In the genomic region with DNA sequence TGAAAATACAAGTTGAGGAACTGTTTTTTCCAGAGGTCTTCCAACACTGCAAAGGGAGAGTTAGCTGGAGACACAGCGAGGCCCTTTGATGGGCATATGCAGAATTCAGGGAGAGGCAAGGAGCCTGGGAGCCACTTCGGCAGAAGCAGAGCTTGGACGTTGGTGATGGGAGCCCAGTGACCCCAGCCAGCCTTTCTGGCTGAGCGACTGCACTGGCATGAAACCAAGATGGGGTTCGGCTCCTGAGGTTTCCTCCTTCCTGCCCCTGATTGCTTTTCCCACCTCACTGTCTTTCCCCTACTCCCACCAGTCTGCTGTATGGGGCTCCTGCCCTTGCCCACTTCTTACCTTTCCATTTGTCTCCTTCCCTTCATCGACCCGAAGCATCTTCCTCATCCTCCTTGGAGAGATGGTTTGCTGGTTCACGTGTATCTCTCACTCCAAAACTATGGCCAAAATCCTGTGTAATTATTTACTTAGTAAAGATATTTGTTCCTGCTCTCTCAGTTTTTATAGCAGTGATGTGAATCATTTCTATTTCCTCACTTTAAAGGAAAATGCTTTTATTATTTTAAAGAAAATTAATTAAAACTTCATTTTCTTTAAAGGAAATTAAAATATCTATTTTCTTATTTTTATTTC, we compare ENCODE assay signal across 22 cellular contexts.
A peak's percentile ranks its signal among the peaks of the same experiment; 100 is the strongest.
DNase-seq lines count a peak whose midpoint lies in the region; ATAC-seq and TF ChIP-seq lines count a peak whose summit lies in the region.
"Had no signal": no experiment of that assay in that cellular context is flagged by ENCODE, and none has a peak within 500 bp of the region (broad histone marks: within the 10 kb centered on the region; RNA-seq: fewer than 3 reads in every experiment).

No MANE protein-coding gene starts in this region.

- H3K27me3 Mint-ChIP-seq in activated CD4-positive, alpha-beta T cell treated with anti-CD3 and anti-CD28 coated beads, Interleukin-2, amount 10 ng/mL, durations not matched to agents 24 days and 14 days, result no peaks in the 10 kb centered on the region
- H3K27me3 Mint-ChIP-seq in activated CD4-positive, alpha-beta T cell treated with anti-CD3 and anti-CD28 coated beads for 36 hours, result no peaks in the 10 kb centered on the region
- no peaks in the 10 kb centered on the region for H3K27me3 Mint-ChIP-seq in T-cell
- no peaks in the 10 kb centered on the region for H3K27me3 Mint-ChIP-seq in nephron (ENCODE audit: low read depth)

- CTCF ChIA-PET in activated CD4-positive, alpha-beta T cell treated with anti-CD3 and anti-CD28 coated beads for 36 hours (lab: Charles Lee), result interaction anchor here (0.8 kb wide), 1 partner anchor 27 kb away, joined by 3 read pairs; no protein-coding TSS in a partner anchor
- CTCF ChIA-PET in T-cell (lab: Charles Lee), result no interaction called here

- H3K4me1 Mint-ChIP-seq in activated CD4-positive, alpha-beta T cell treated with anti-CD3 and anti-CD28 coated beads, Interleukin-2, amount 10 ng/mL, durations not matched to agents 24 days and 14 days, result peaks cover 60% of the 10 kb centered on the region
- H3K4me1 Mint-ChIP-seq in activated CD4-positive, alpha-beta T cell treated with anti-CD3 and anti-CD28 coated beads for 36 hours, result peaks cover 58% of the 10 kb centered on the region
- H3K4me1 Mint-ChIP-seq in T-cell (peaks cover 53 to 74% (median 58%) of the 10 kb centered on the region in 3 donors), nephron (peaks cover 25% of the 10 kb centered on the region)

- H3K36me3 Mint-ChIP-seq in activated CD4-positive, alpha-beta T cell treated with anti-CD3 and anti-CD28 coated beads, Interleukin-2, amount 10 ng/mL, durations not matched to agents 24 days and 14 days (ENCODE audit: low read depth), result peaks cover 75% of the 10 kb centered on the region
- H3K36me3 Mint-ChIP-seq in activated CD4-positive, alpha-beta T cell treated with anti-CD3 and anti-CD28 coated beads for 36 hours (ENCODE audit: low read depth), result peaks cover 74% of the 10 kb centered on the region
- H3K36me3 Mint-ChIP-seq in T-cell (peaks cover 75% of the 10 kb centered on the region), nephron (ENCODE audit: low read depth) (peaks cover 63% of the 10 kb centered on the region)

- DNase-seq in activated CD4-positive, alpha-beta T cell treated with anti-CD3 and anti-CD28 coated beads, Interleukin-2, amount 10 ng/mL, durations not matched to agents 24 days and 14 days, result peak; percentile 51
- no peak for DNase-seq in activated CD4-positive, alpha-beta T cell treated with anti-CD3 and anti-CD28 coated beads for 36 hours
- DNase-seq in T-cell (no peak), glomerular visceral epithelial cell (ENCODE audit: extremely low spot score) (peak; percentile 30), NOMO-1 treated with dmso at 0.1 percent for 144 hours (lab: John Stamatoyannopoulos, UW; ENCODE audit: unreplicated experiment) (no peak), Right ventricle myocardium superior (no peak)
- DNase-seq: 8988T; Calu3; CD8-positive, alpha-beta T cell; GF-D8; GOT3; NCI-H1092 treated with DMSO at 0.1 percent for 48 hours; NCI-H146; NCI-H2081; NCI-H2171 treated with DMSO at 0.1 percent for 48 hours; NCI-H446 treated with DMSO at 0.1 percent for 48 hours; NCI-H69; NK-92 treated with Interleukin-12 subunit alpha and Interleukin-12 subunit beta, amount 100 ng/mL, for 24 hours; SHP77 had no signal

- H3K4me3 Mint-ChIP-seq in activated CD4-positive, alpha-beta T cell treated with anti-CD3 and anti-CD28 coated beads, Interleukin-2, amount 10 ng/mL, durations not matched to agents 24 days and 14 days, result no peak overlapping the region
- H3K4me3 Mint-ChIP-seq in activated CD4-positive, alpha-beta T cell treated with anti-CD3 and anti-CD28 coated beads for 36 hours, result no peak overlapping the region
- no peak overlapping the region for H3K4me3 Mint-ChIP-seq in T-cell
- no peak overlapping the region for H3K4me3 Mint-ChIP-seq in nephron
- H3K4me3 Mint-ChIP-seq: CD8-positive, alpha-beta T cell had no signal

- no peak overlapping the region for H3K27ac Mint-ChIP-seq in activated CD4-positive, alpha-beta T cell treated with anti-CD3 and anti-CD28 coated beads, Interleukin-2, amount 10 ng/mL, durations not matched to agents 24 days and 14 days
- H3K27ac Mint-ChIP-seq in activated CD4-positive, alpha-beta T cell treated with anti-CD3 and anti-CD28 coated beads for 36 hours, result no peak overlapping the region
- H3K27ac Mint-ChIP-seq in T-cell (peak overlapping the region; percentile 13 to 27), nephron (peak overlapping the region; percentile 41 to 84 (median 63))

- no peak for TF ChIP-seq CTCF in nephron (IDR thresholded peaks at IDR 0.05; ENCODE audit: unreplicated experiment in 3 of 3)

- POLR2A ChIA-PET in activated CD4-positive, alpha-beta T cell treated with anti-CD3 and anti-CD28 coated beads for 36 hours (lab: Charles Lee), result no interaction called here
- POLR2A ChIA-PET in T-cell (lab: Charles Lee), result interaction anchor here in 1 of 2 donors (0.7 kb wide), 1 partner anchor 38 kb away, joined by 4 read pairs; no protein-coding TSS in a partner anchor

- intact Hi-C loops in activated CD4-positive, alpha-beta T cell treated with anti-CD3 and anti-CD28 coated beads, Interleukin-2, amount 10 ng/mL, durations not matched to agents 24 days and 14 days (cut with micrococcal nuclease), result no loop called here
- intact Hi-C loops in activated CD4-positive, alpha-beta T cell treated with anti-CD3 and anti-CD28 coated beads for 36 hours (cut with DNase I, micrococcal nuclease), result no loop called here
- intact Hi-C loops in Right ventricle myocardium superior (cut with DNase I), result no loop called here

- H3K9me3 Mint-ChIP-seq in activated CD4-positive, alpha-beta T cell treated with anti-CD3 and anti-CD28 coated beads, Interleukin-2, amount 10 ng/mL, durations not matched to agents 24 days and 14 days, result peaks cover 4% of the 10 kb centered on the region
- no peaks in the 10 kb centered on the region for H3K9me3 Mint-ChIP-seq in activated CD4-positive, alpha-beta T cell treated with anti-CD3 and anti-CD28 coated beads for 36 hours (ENCODE audit: low read depth)
- no peaks in the 10 kb centered on the region for H3K9me3 Mint-ChIP-seq in T-cell
- no peaks in the 10 kb centered on the region for H3K9me3 Mint-ChIP-seq in nephron
- H3K9me3 Mint-ChIP-seq: CD8-positive, alpha-beta T cell had no signal

- ATAC-seq in activated CD4-positive, alpha-beta T cell treated with anti-CD3 and anti-CD28 coated beads for 36 hours, result no peak
- ATAC-seq in T-cell (replicated peaks in 1 of 4) (no peak), GM21526 (IDR thresholded peaks at IDR 0.05; ENCODE audit: low FRiP score, unreplicated experiment) (no peak), Right ventricle myocardium superior (ENCODE audit: poor library complexity) (no peak)
- ATAC-seq: CD8-positive, alpha-beta T cell; HCT116 had no signal

Comparison
In these comparisons a context has a peak if more than half of its experiments do, and no peak if none do; other contexts are left out.
1. DNase-seq: peak in activated CD4-positive, alpha-beta T cell treated with anti-CD3 and anti-CD28 coated beads, Interleukin-2, amount 10 ng/mL, durations not matched to agents 24 days and 14 days (single experiment) and glomerular visceral epithelial cell (single experiment); none in activated CD4-positive, alpha-beta T cell treated with anti-CD3 and anti-CD28 coated beads for 36 hours (single experiment), T-cell (0 of 34), NOMO-1 treated with dmso at 0.1 percent for 144 hours (single experiment) and Right ventricle myocardium superior (single experiment).
2. H3K27ac Mint-ChIP-seq: peak in T-cell (2 of 2) and nephron (3 of 3); none in activated CD4-positive, alpha-beta T cell treated with anti-CD3 and anti-CD28 coated beads, Interleukin-2, amount 10 ng/mL, durations not matched to agents 24 days and 14 days (single experiment) and activated CD4-positive, alpha-beta T cell treated with anti-CD3 and anti-CD28 coated beads for 36 hours (single experiment).